In the genomic region with DNA sequence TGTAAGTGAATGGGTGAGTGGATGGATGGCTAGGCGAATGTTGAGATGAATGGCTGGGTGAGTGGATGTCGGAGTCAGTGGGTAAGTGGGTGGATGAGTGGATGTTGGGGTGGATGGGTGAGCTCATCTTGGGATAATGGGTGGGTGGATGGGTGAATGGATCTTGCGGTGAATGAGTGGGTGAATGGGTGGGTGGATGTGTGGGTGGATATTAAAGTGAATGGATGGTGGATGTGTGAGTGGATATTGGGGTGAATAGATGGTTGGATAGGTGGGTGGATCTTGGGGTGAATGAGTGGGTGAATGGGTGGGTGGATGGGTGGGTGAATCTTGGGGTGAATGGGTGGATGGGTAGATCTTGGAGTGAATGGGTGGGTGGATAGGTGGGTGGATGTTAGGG, we compare ENCODE assay signal across 23 cellular contexts.
"Had no signal": no experiment of that assay in that cellular context is flagged by ENCODE, and none has a peak within 500 bp of the region (broad histone marks: within the 10 kb centered on the region; RNA-seq: fewer than 3 reads in every experiment).

No MANE protein-coding gene starts in this region.

- H3K4me3 Mint-ChIP-seq: mesothelial cell of epicardium; naive B cell; nephron; stimulated activated effector memory CD8-positive, alpha-beta T cell treated with anti-CD3 and anti-CD28 coated beads, Interleukin-12 subunit alpha, Interleukin-12 subunit beta, amount 100 ng/mL, for 72 hours; stimulated activated naive CD8-positive, alpha-beta T cell treated with anti-CD3 and anti-CD28 coated beads, Interleukin-15, Interleukin-2, amounts not matched to agents 100 ng/mL and 50 ng/mL, for 24 hours had no signal

- H3K4me1 Mint-ChIP-seq: mesothelial cell of epicardium, nephron had no signal

- DNase-seq: hippocampal formation; kidney; left colon; left lung; lower lobe of right lung; mammary epithelial cell; mesenchymal stem cell; naive B cell; ovary; retina; right cardiac atrium; sigmoid colon; small intestine; spleen; stimulated activated CD4-positive, alpha-beta T cell treated with anti-CD3 and anti-CD28 coated beads, Interleukin-4, amount 100 ng/mL, for 24 hours; stimulated activated naive CD4-positive, alpha-beta T cell; tibial artery; trophoblast cell; upper lobe of right lung had no signal

- H3K9me3 Mint-ChIP-seq: mesothelial cell of epicardium; nephron; stimulated activated naive CD8-positive, alpha-beta T cell treated with anti-CD3 and anti-CD28 coated beads, Interleukin-15, Interleukin-2, amounts not matched to agents 100 ng/mL and 50 ng/mL, for 24 hours had no signal

- H3K36me3 Mint-ChIP-seq: mesothelial cell of epicardium; naive B cell; stimulated activated effector memory CD8-positive, alpha-beta T cell treated with anti-CD3 and anti-CD28 coated beads, Interleukin-12 subunit alpha, Interleukin-12 subunit beta, amount 100 ng/mL, for 72 hours had no signal

- H3K27ac Mint-ChIP-seq: mesothelial cell of epicardium; nephron; stimulated activated effector memory CD8-positive, alpha-beta T cell treated with anti-CD3 and anti-CD28 coated beads, Interleukin-12 subunit alpha, Interleukin-12 subunit beta, amount 100 ng/mL, for 72 hours; stimulated activated naive CD8-positive, alpha-beta T cell treated with anti-CD3 and anti-CD28 coated beads, Interleukin-15, Interleukin-2, amounts not matched to agents 100 ng/mL and 50 ng/mL, for 24 hours had no signal

- ATAC-seq: left colon; left lung; lower lobe of right lung; right cardiac atrium; stimulated activated effector memory CD8-positive, alpha-beta T cell treated with anti-CD3 and anti-CD28 coated beads, Interleukin-12 subunit alpha, Interleukin-12 subunit beta, amount 100 ng/mL, for 72 hours; upper lobe of right lung had no signal
